ENCODE assay signal across 23 cellular contexts in the genomic region with DNA sequence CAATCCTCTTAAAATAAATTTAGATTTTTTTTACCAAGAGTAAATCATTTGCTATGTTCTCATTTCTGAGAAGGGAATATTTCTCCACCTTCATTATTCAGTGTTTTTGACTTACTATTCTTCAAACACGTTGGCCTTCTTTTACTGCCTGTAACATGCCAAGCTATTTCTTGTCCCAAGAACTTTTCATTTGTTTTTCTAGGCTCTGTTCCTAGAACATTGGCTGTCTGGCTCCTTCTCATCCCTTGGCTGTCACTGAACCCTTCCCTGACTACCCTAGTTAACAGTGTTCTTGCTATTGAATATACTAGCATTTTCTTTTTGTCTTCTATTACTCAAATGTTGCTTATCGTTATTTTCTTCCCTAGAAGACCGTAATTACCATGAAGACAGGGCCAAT.
DNase-seq lines count a peak whose midpoint lies in the region; ATAC-seq, FAIRE-seq and TF ChIP-seq lines count a peak whose summit lies in the region.
"Had no signal": no experiment of that assay in that cellular context is flagged by ENCODE, and none has a peak within 500 bp of the region (broad histone marks: within the 10 kb centered on the region; RNA-seq: fewer than 3 reads in every experiment).

No MANE protein-coding gene starts in this region.

- intact Hi-C loops in endothelial cell of umbilical vein (cut with micrococcal nuclease): no loop called here

- TF ChIP-seq CTCF in endothelial cell of umbilical vein (IDR thresholded peaks at IDR 0.05; ENCODE audit: extremely low read depth in 1 of 2, insufficient read depth in 1 of 2, low read depth in 1 of 2, low read length in 2 of 2): no peak

- dilution Hi-C loops in endothelial cell of umbilical vein (cut with MboI; ENCODE audit: extremely low pct_ligation_motif_present, low sequenced_read_pairs): no loop called here

- POLR2A ChIA-PET in endothelial cell of umbilical vein (lab: Charles Lee): no interaction called here

- no peak overlapping the region for H3K4me2 ChIP-seq in endothelial cell of umbilical vein (ENCODE audit: insufficient read depth, low read length)
- H3K4me2 ChIP-seq: neural progenitor cell had no signal

- no peaks in the 10 kb centered on the region for H3K9me1 ChIP-seq in endothelial cell of umbilical vein (replicated peaks; ENCODE audit: control insufficient read depth, extremely low read depth, insufficient read depth, low read length)

- no peaks in the 10 kb centered on the region for H3K27me3 ChIP-seq in endothelial cell of umbilical vein (ENCODE audit: control insufficient read depth in 2 of 2, insufficient read depth in 2 of 2, low read length in 2 of 2)
- H3K27me3 ChIP-seq in skeletal muscle tissue (ENCODE audit: control insufficient read depth in 3 of 3, insufficient read depth in 3 of 3, low read length in 3 of 3): no peaks in the 10 kb centered on the region
- H3K27me3 ChIP-seq: BLaER1 treated with 17β-estradiol and CSF1 and Interleukin-3, amounts not matched to agents 10 nM and 100 nM; neural progenitor cell had no signal

- H3K9me3 ChIP-seq in endothelial cell of umbilical vein (replicated peaks; ENCODE audit: control insufficient read depth, insufficient read depth, low read length): no peaks in the 10 kb centered on the region
- H3K9me3 ChIP-seq in skeletal muscle tissue (ENCODE audit: control insufficient read depth in 3 of 3, low read length in 3 of 3): no peaks in the 10 kb centered on the region

- peak; percentile 20 for DNase-seq in RPMI7951 (ENCODE audit: low read depth)
- peak; percentile 20 for DNase-seq in endothelial cell of umbilical vein (ENCODE audit: low read depth, low spot score)
- peak; percentile 12 for DNase-seq in hepatic stellate cell (ENCODE audit: low spot score)
- no peak for DNase-seq in GF-D8 (lab: John Stamatoyannopoulos, UW)
- DNase-seq in T-helper 1 cell: no peak
- no peak for DNase-seq in activated CD4-positive, alpha-beta T cell treated with anti-CD3 and anti-CD28 coated beads for 1 hour
- DNase-seq: activated CD4-positive, alpha-beta T cell treated with anti-CD3 and anti-CD28 coated beads, Interleukin-2, amount 50 U/mL, for 4 hours; activated naive CD4-positive, alpha-beta T cell treated with anti-CD3 and anti-CD28 coated beads, Interleukin-2, amount 10 ng/mL, durations not matched to agents 7 days and 5 days; activated T-cell treated with anti-CD3 and anti-CD28 coated beads, Interleukin-2, amount 50 U/mL, for 1 hour; DMS 273 treated with DMSO at 0.1 percent for 48 hours; effector memory CD4-positive, alpha-beta T cell; islet precursor cell; NCI-H1930; NCI-H524 treated with DMSO at 0.1 percent for 48 hours; trophoblast cell had no signal

- no peak overlapping the region for H3K4me3 ChIP-seq in endothelial cell of umbilical vein (replicated peaks in 1 of 3; ENCODE audit: insufficient read depth in 1 of 3, low read depth in 1 of 3, low read length in 3 of 3)
- H3K4me3 ChIP-seq in skeletal muscle tissue (ENCODE audit: low read length in 3 of 3): no peak overlapping the region
- H3K4me3 ChIP-seq: BLaER1 treated with 17β-estradiol and CSF1 and Interleukin-3, amounts not matched to agents 10 nM and 100 nM; neural progenitor cell had no signal

- CTCF ChIA-PET in endothelial cell of umbilical vein (lab: Charles Lee): interaction anchor here (1.0 to 1.2 kb wide), 3 partner anchors 14 to 39 kb away, joined by 3 to 4 read pairs (median 3); no protein-coding TSS in a partner anchor

- no peak for FAIRE-seq in endothelial cell of umbilical vein (lab: Jason Lieb, UNC)
- FAIRE-seq: bronchial epithelial cell, GM18507, TTC549 had no signal

- no peaks in the 10 kb centered on the region for H4K20me1 ChIP-seq in endothelial cell of umbilical vein (replicated peaks; ENCODE audit: control insufficient read depth, extremely low read depth, insufficient read depth, low read length)
- H4K20me1 ChIP-seq: BLaER1 treated with 17β-estradiol and CSF1 and Interleukin-3, amounts not matched to agents 10 nM and 100 nM had no signal

- no peak overlapping the region for H2AFZ ChIP-seq in endothelial cell of umbilical vein (ENCODE audit: low read depth, low read length)
- H2AFZ ChIP-seq: neural progenitor cell had no signal

- H3K36me3 ChIP-seq in endothelial cell of umbilical vein (ENCODE audit: control insufficient read depth in 2 of 2, extremely low read depth in 1 of 2, insufficient read depth in 2 of 2, low read length in 2 of 2): no peaks in the 10 kb centered on the region
- no peaks in the 10 kb centered on the region for H3K36me3 ChIP-seq in skeletal muscle tissue (ENCODE audit: control insufficient read depth in 3 of 3, insufficient read depth in 3 of 3, low read length in 3 of 3)
- H3K36me3 ChIP-seq: BLaER1 treated with 17β-estradiol and CSF1 and Interleukin-3, amounts not matched to agents 10 nM and 100 nM; neural progenitor cell had no signal

- TF ChIP-seq POLR2A in endothelial cell of umbilical vein (IDR thresholded peaks at IDR 0.05; ENCODE audit: low read depth, low read length): no peak

- no peak for ATAC-seq in GM18520 (IDR thresholded peaks at IDR 0.05; ENCODE audit: unreplicated experiment)
- ATAC-seq: SK-N-SH treated with all-trans-retinoic acid at 6 μM for 48 hours had no signal

- BruUV-seq in endothelial cell of umbilical vein (replicated peaks; lab: Mats Ljungman, UMichigan): no TSS peak

- H3K9ac ChIP-seq in endothelial cell of umbilical vein (replicated peaks; ENCODE audit: extremely low read depth, insufficient read depth, low read length) (no peak overlapping the region), skeletal muscle tissue (ENCODE audit: low read depth in 1 of 3, low read length in 3 of 3) (no peak overlapping the region)
- H3K9ac ChIP-seq: BLaER1 treated with 17β-estradiol and CSF1 and Interleukin-3, amounts not matched to agents 10 nM and 100 nM; neural progenitor cell had no signal

- H3K4me1 ChIP-seq in endothelial cell of umbilical vein (ENCODE audit: control insufficient read depth, extremely low read depth, insufficient read depth, low read length): no peaks in the 10 kb centered on the region
- no peaks in the 10 kb centered on the region for H3K4me1 ChIP-seq in skeletal muscle tissue (ENCODE audit: control insufficient read depth in 3 of 3, insufficient read depth in 3 of 3, low read length in 3 of 3)
- H3K4me1 ChIP-seq: neural progenitor cell had no signal

- no peaks in the 10 kb centered on the region for H3K79me2 ChIP-seq in endothelial cell of umbilical vein (ENCODE audit: control insufficient read depth, insufficient read depth, low read length)

- H3K27ac ChIP-seq in endothelial cell of umbilical vein (ENCODE audit: insufficient read depth, low read depth, low read length): no peak overlapping the region
- H3K27ac ChIP-seq in skeletal muscle tissue (ENCODE audit: low read depth, low read length): peak overlapping the region; percentile 29
- H3K27ac ChIP-seq: neural progenitor cell had no signal

TF ChIP-seq in endothelial cell of umbilical vein, 7 proteins besides CTCF, POLR2A, EP300 and RAD21:
- TF ChIP-seq JUN (IDR thresholded peaks at IDR 0.05; ENCODE audit: borderline replicate concordance, insufficient read depth, insufficient read length, low read depth) (no peak), FOS (IDR thresholded peaks at IDR 0.05; ENCODE audit: borderline replicate concordance, insufficient read depth, low read length) (no peak), MYC (IDR thresholded peaks at IDR 0.05; ENCODE audit: low read depth, low read length) (no peak), GATA2 (IDR thresholded peaks at IDR 0.05; ENCODE audit: insufficient read depth, insufficient read length, low read depth, low read length) (no peak), POLR2AphosphoS5 (IDR thresholded peaks at IDR 0.05; ENCODE audit: insufficient read depth, low read depth, low read length) (no peak), EZH2 (IDR thresholded peaks at IDR 0.05; ENCODE audit: borderline replicate concordance, low read depth, low read length, severe bottlenecking) (no peak)
- TF ChIP-seq, protein P1, sequence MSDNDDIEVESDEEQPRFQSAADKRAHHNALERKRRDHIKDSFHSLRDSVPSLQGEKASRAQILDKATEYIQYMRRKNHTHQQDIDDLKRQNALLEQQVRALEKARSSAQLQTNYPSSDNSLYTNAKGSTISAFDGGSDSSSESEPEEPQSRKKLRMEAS (IDR thresholded peaks at IDR 0.05; ENCODE audit: insufficient read depth, insufficient read length): no peak

Comparison
In these comparisons a context has a peak if more than half of its experiments do, and no peak if none do; other contexts are left out.
1. DNase-seq: peak in RPMI7951 (single experiment), endothelial cell of umbilical vein (single experiment) and hepatic stellate cell (single experiment); none in GF-D8 (single experiment), T-helper 1 cell (0 of 5) and activated CD4-positive, alpha-beta T cell treated with anti-CD3 and anti-CD28 coated beads for 1 hour (single experiment).